21 cellular contexts compared by ENCODE assay signal in the genomic region with DNA sequence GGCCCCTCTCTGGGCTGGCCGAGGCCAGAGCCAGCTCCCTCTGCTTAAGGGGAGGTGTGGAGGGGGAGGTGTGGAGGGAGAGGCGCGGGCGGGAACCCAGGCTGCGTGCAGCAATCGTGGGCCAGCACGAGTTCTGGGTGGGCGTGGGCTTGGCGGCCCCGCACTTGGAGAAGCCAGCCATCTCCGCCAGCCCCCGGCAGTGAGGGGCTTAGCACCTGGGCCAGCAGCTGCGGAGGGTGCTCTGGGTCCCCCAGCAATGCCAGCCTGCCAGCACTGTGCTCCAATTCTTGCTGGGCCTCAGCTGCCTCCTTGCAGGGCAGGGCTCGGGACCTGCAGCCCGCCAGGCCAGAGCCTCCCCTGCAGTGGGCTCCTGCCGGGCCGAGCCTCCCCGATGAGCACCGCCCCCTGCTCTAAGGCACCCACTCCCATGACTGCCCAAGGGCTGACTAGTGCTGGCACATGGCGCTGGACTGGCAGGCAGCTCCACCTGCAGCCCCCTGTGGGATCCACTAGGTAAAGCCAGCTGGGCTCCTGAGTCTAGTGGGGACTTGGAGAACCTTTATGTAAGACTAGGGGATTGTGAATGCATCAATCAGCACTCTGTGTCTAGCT.
"Had no signal": no experiment of that assay in that cellular context is flagged by ENCODE, and none has a peak within 500 bp of the region (broad histone marks: within the 10 kb centered on the region; RNA-seq: fewer than 3 reads in every experiment).

No MANE protein-coding gene starts in this region.

- H3K4me1 Mint-ChIP-seq: IgD-negative memory B cell had no signal

- H3K4me2 ChIP-seq: KMS-11, SK-N-SH had no signal

- ATAC-seq: K562 had no signal

- H3K9ac ChIP-seq: KMS-11, SK-N-SH had no signal

- H3K4me3 Mint-ChIP-seq: IgD-negative memory B cell had no signal

- H3K27ac Mint-ChIP-seq: IgD-negative memory B cell had no signal

- H3K27ac ChIP-seq: HL-60, KMS-11 had no signal

- H3K4me3 ChIP-seq: K562 had no signal

- DNase-seq: Kasumi-1, MM.1S, NCI-H1092 treated with DMSO at 0.1 percent for 48 hours, NCI-H1436, NCI-H187, NCI-H2029, NCI-H2081 treated with DMSO at 0.1 percent for 48 hours, NCI-H2171, NCI-H226, NCI-H446, NCI-H510A, NCI-H524 treated with DMSO at 0.1 percent for 48 hours, NCI-H69, NCI-H774, RPMI8226, SHP77, SK-N-SH had no signal

- H3K9me3 ChIP-seq: SK-N-SH had no signal
